ENCODE assay signal across 8 cellular contexts in the genomic region with DNA sequence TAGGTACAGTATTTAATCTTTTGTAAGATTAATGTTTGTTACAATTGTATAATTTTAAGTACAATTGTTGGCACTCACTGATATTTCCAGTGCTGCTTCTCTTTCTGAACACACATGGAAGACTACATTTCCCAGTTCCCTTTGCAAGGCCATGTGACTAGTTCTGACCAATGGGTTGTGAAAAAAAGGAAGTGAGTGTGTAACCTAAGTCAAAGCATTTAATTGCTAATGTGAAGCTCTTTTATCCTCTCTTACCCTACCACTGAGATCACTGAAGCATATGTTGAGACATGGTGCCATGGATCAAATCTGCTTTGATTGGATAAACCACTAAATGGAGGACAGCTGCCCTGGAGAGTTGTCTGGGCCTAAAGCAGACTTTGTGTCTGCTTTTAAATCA.
DNase-seq lines count a peak whose midpoint lies in the region; ATAC-seq and TF ChIP-seq lines count a peak whose summit lies in the region.

No MANE protein-coding gene starts in this region.

- no peak overlapping the region for H3K27ac ChIP-seq in epithelial cell of prostate

- ATAC-seq in HG02852 (IDR thresholded peaks at IDR 0.05; ENCODE audit: unreplicated experiment) (peak; percentile 69), naive B cell (ENCODE audit: low read depth in 2 of 2) (peak; percentile 100), GM19397 (IDR thresholded peaks at IDR 0.05; ENCODE audit: unreplicated experiment) (no peak)

- no peaks in the 10 kb centered on the region for H3K9me3 Mint-ChIP-seq in naive B cell

- no peaks in the 10 kb centered on the region for H3K27me3 Mint-ChIP-seq in naive B cell

- peak overlapping the region in 1 of 8 donors; percentile 18 for H3K4me3 Mint-ChIP-seq in naive B cell

- DNase-seq in AG10803 (ENCODE audit: low read depth): peak; percentile 52
- peak; percentile 72 for DNase-seq in GM12865 (ENCODE audit: low read depth)
- peak; percentile 19 to 29 for DNase-seq in NCI-H187 (lab: John Stamatoyannopoulos, UW)
- DNase-seq in SW 1271 (lab: John Stamatoyannopoulos, UW): peak; percentile 35 to 61
- DNase-seq in epithelial cell of prostate (ENCODE audit: low read depth, low spot score): peak; percentile 18
- DNase-seq in naive B cell: peak; percentile 70

- TF ChIP-seq CTCF in AG10803 (conservative IDR thresholded peaks at IDR 0.05; ENCODE audit: low read length): no peak
- no peak for TF ChIP-seq CTCF in GM12865 (IDR thresholded peaks at IDR 0.05; ENCODE audit: insufficient read depth, low read depth, low read length, missing control alignments)

- H3K27ac Mint-ChIP-seq in naive B cell: peak overlapping the region in 3 of 6 donors; percentile 11 to 40 (median 25)

- peaks cover 6 to 11% (median 9%) of the 10 kb centered on the region in 3 donors for H3K4me1 Mint-ChIP-seq in naive B cell

- no peaks in the 10 kb centered on the region for H3K36me3 Mint-ChIP-seq in naive B cell

- no peak overlapping the region for H3K4me3 ChIP-seq in AG10803 (ENCODE audit: low read length)
- H3K4me3 ChIP-seq in GM12865 (ENCODE audit: low read depth, low read length): no peak overlapping the region

Comparison
In these comparisons a context has a peak if more than half of its experiments do, and no peak if none do; other contexts are left out.
1. DNase-seq: peak in every context shown above with its lines; median percentile 72 in GM12865; 70 in naive B cell; 52 in AG10803; 48 in SW 1271; 24 in NCI-H187; 18 in epithelial cell of prostate.